Comparison of ENCODE assay signal across 17 cellular contexts in genomic region chr9:13587581-13587980, GRCh38.
DNase-seq lines count a peak whose midpoint lies in the region; ATAC-seq and TF ChIP-seq lines count a peak whose summit lies in the region.
"Had no signal": no experiment of that assay in that cellular context is flagged by ENCODE, and none has a peak within 500 bp of the region (broad histone marks: within the 10 kb centered on the region; RNA-seq: fewer than 3 reads in every experiment).

No MANE protein-coding gene starts in this region.

- H3K9me3 ChIP-seq in heart left ventricle (no peaks in the 10 kb centered on the region), ectodermal cell (ENCODE audit: control insufficient read depth, low read length) (no peaks in the 10 kb centered on the region), mesodermal cell (ENCODE audit: control insufficient read depth, low read length) (no peaks in the 10 kb centered on the region), aorta (ENCODE audit: control insufficient read depth, low read length) (no peaks in the 10 kb centered on the region), PC-9 (ENCODE audit: insufficient read depth, low read depth) (no peaks in the 10 kb centered on the region)
- H3K9me3 ChIP-seq: breast epithelium had no signal

- H3K4me2 ChIP-seq in PC-9, result no peak overlapping the region
- H3K4me2 ChIP-seq: KMS-11 had no signal

- no peaks in the 10 kb centered on the region for H4K20me1 ChIP-seq in PC-9 (ENCODE audit: insufficient read depth)

- no peaks in the 10 kb centered on the region for H3K79me2 ChIP-seq in PC-9 (ENCODE audit: low read depth)

- H3K4me3 ChIP-seq in heart left ventricle (no peak overlapping the region), ectodermal cell (ENCODE audit: insufficient read depth, low read depth, low read length) (no peak overlapping the region), mesodermal cell (ENCODE audit: extremely low read depth, insufficient read depth, low read length, poor library complexity, severe bottlenecking) (no peak overlapping the region), aorta (ENCODE audit: low read length in 2 of 2) (no peak overlapping the region), PC-9 (no peak overlapping the region)
- H3K4me3 ChIP-seq: breast epithelium had no signal

- no peaks in the 10 kb centered on the region for H3F3A ChIP-seq in PC-9 (ENCODE audit: insufficient read depth, low read depth)

- ATAC-seq in heart left ventricle (peak in 1 of 4 donors; percentile 18), Right ventricle myocardium superior (ENCODE audit: poor library complexity) (no peak), aorta (ENCODE audit: low FRiP score) (peak; percentile 34), HG03571 (IDR thresholded peaks at IDR 0.05; ENCODE audit: unreplicated experiment) (no peak)
- ATAC-seq: left colon had no signal

- no peaks in the 10 kb centered on the region for H3K36me3 ChIP-seq in heart left ventricle
- no peaks in the 10 kb centered on the region for H3K36me3 ChIP-seq in ectodermal cell (ENCODE audit: control insufficient read depth, insufficient read depth, low read length)
- no peaks in the 10 kb centered on the region for H3K36me3 ChIP-seq in mesodermal cell (ENCODE audit: control insufficient read depth, insufficient read depth, low read length)
- H3K36me3 ChIP-seq in aorta (ENCODE audit: control insufficient read depth in 1 of 2, insufficient read depth in 2 of 2, low read length in 1 of 2), result no peaks in the 10 kb centered on the region
- H3K36me3 ChIP-seq in PC-9 (ENCODE audit: low read depth), result no peaks in the 10 kb centered on the region
- H3K36me3 ChIP-seq: breast epithelium had no signal

- H3K27ac ChIP-seq in heart left ventricle, result peak overlapping the region in 10 of 12 donors; percentile 2 to 78 (median 56)
- peak overlapping the region; percentile 60 for H3K27ac ChIP-seq in ectodermal cell (ENCODE audit: insufficient read depth, low read depth, low read length, poor library complexity, severe bottlenecking)
- peak overlapping the region; percentile 63 for H3K27ac ChIP-seq in mesodermal cell (ENCODE audit: low read depth, low read length, severe bottlenecking)
- no peak overlapping the region for H3K27ac ChIP-seq in aorta (ENCODE audit: low read depth in 1 of 2, low read length in 2 of 2)
- H3K27ac ChIP-seq in PC-9, result no peak overlapping the region
- H3K27ac ChIP-seq: KMS-11 had no signal

- TF ChIP-seq POLR2A in heart left ventricle (IDR thresholded peaks at IDR 0.05), result no peak

- CTCF ChIA-PET in PC-9 (lab: Charles Lee), result no interaction called here

- no peak overlapping the region for H2AFZ ChIP-seq in PC-9

- no TSS peak for BruUV-seq in PC-9 (replicated peaks; lab: Mats Ljungman, UMichigan)

- TF ChIP-seq CTCF in heart left ventricle (IDR thresholded peaks at IDR 0.05), result no peak
- no peak for TF ChIP-seq CTCF in PC-9 (conservative IDR thresholded peaks at IDR 0.05)

- WGBS in heart left ventricle, 4 donors, result 73 to 80% (median 77%) methylated on average over 9 of the region's 9 CpGs
- 34 to 35% methylated on average over 9 of the region's 9 CpGs for WGBS in ectodermal cell, 2 experiments
- WGBS in mesodermal cell (ENCODE audit: insufficient coverage in 2 of 2), 2 experiments, result 65% methylated on average over 4 of the region's 9 CpGs; no CpG with 5 or more reads in 1 of the 2 experiments
- WGBS in aorta, 2 donors, result 92 to 97% methylated on average over 9 of the region's 9 CpGs

- POLR2A ChIA-PET in PC-9 (lab: Charles Lee; ENCODE audit: unreplicated experiment), result no interaction called here

- DNase-seq in heart left ventricle (peak in 1 of 5 donors; percentile 44), Right ventricle myocardium superior (no peak), aorta (no peak), PC-9 (no peak)
- no peak for DNase-seq in activated CD4-positive, CD25-positive, alpha-beta regulatory T cell (lab: John Stamatoyannopoulos, UW)
- DNase-seq: activated CD4-positive, alpha-beta T cell treated with anti-CD3 and anti-CD28 coated beads for 48 hours; activated naive CD4-positive, alpha-beta T cell treated with anti-CD3 and anti-CD28 coated beads, Interleukin-2, amount 50 U/mL, for 16 hours; CD4-positive, CD25-positive, alpha-beta regulatory T cell; left colon; NCI-H1092; small intestine; trophoblast cell had no signal

- H3K9me2 ChIP-seq in PC-9 (ENCODE audit: insufficient read depth), result no peaks in the 10 kb centered on the region

- intact Hi-C loops in heart left ventricle (cut with DNase I), result loop anchor here in 4 of 10 donors (5.0 to 10.0 kb wide), 3 partner anchors 57 to 140 kb away; no protein-coding TSS in a partner anchor
- intact Hi-C loops in Right ventricle myocardium superior (cut with DNase I), result no loop called here
- intact Hi-C loops in aorta (cut with DNase I), result loop anchor here (10.0 kb wide), 2 partner anchors 67 to 317 kb away; no protein-coding TSS in a partner anchor
- intact Hi-C loops in PC-9 (cut with micrococcal nuclease; ENCODE audit: unreplicated experiment), result no loop called here

- H3K4me1 ChIP-seq in heart left ventricle, result peaks cover 0 to 57% (median 23%) of the 10 kb centered on the region in 12 donors
- H3K4me1 ChIP-seq in ectodermal cell (ENCODE audit: control insufficient read depth, insufficient read depth, low read length), result peaks cover 27% of the 10 kb centered on the region
- H3K4me1 ChIP-seq in mesodermal cell (ENCODE audit: control insufficient read depth, insufficient read depth, low read length, poor library complexity, severe bottlenecking), result no peaks in the 10 kb centered on the region
- peaks cover 0 to 3% of the 10 kb centered on the region in 2 donors for H3K4me1 ChIP-seq in aorta (ENCODE audit: control insufficient read depth in 1 of 2, insufficient read depth in 2 of 2, low read length in 2 of 2)
- no peaks in the 10 kb centered on the region for H3K4me1 ChIP-seq in PC-9 (replicated peaks; ENCODE audit: insufficient read depth)
- H3K4me1 ChIP-seq: breast epithelium had no signal

- no peaks in the 10 kb centered on the region for H3K27me3 ChIP-seq in heart left ventricle
- H3K27me3 ChIP-seq in ectodermal cell (ENCODE audit: control insufficient read depth, insufficient read depth, low read length, poor library complexity, severe bottlenecking), result no peaks in the 10 kb centered on the region
- no peaks in the 10 kb centered on the region for H3K27me3 ChIP-seq in aorta (ENCODE audit: control insufficient read depth in 1 of 2, insufficient read depth in 2 of 2, low read length in 1 of 2)
- no peaks in the 10 kb centered on the region for H3K27me3 ChIP-seq in PC-9 (ENCODE audit: insufficient read depth, low read depth)
- H3K27me3 ChIP-seq: breast epithelium had no signal

Comparison
In these comparisons a context has a peak if more than half of its experiments do, and no peak if none do; other contexts are left out.
1. H3K27ac ChIP-seq: peak in heart left ventricle (10 of 12), ectodermal cell (single experiment) and mesodermal cell (single experiment); none in aorta (0 of 2) and PC-9 (single experiment).
2. intact Hi-C loops: an anchor here in aorta (10.0 kb wide); none called in Right ventricle myocardium superior and PC-9.